ENCODE assay signal across 24 cellular contexts in the genomic region with DNA sequence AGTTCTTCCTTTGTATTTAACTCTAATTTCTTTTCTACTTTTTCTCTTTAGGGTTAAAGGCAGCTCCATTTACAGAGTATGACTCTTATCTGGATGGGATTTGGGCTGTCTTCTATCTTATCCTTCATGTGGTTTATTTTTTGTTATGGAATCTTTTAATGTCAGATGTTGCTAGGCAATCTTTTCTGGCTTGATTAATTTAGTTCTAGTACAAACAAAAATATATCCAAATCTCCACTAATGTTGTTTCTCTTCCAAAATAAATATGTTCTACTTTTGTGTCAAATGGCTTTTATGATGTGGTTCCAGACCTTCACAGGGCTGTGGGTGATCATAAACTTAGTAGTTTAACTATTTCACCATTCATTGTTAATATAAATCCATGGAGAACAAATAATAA.
DNase-seq lines count a peak whose midpoint lies in the region; ATAC-seq and TF ChIP-seq lines count a peak whose summit lies in the region.
"Had no signal": no experiment of that assay in that cellular context is flagged by ENCODE, and none has a peak within 500 bp of the region (broad histone marks: within the 10 kb centered on the region; RNA-seq: fewer than 3 reads in every experiment).

No MANE protein-coding gene starts in this region.

- TF ChIP-seq EP300 in tibial nerve (IDR thresholded peaks at IDR 0.05) = no peak

- H3K4me1 ChIP-seq in tibial nerve = peaks cover 0 to 76% (median 19%) of the 10 kb centered on the region in 4 donors
- H3K4me1 ChIP-seq in BE2C = no peaks in the 10 kb centered on the region

- H3K36me3 ChIP-seq in tibial nerve (no peaks in the 10 kb centered on the region), BE2C (no peaks in the 10 kb centered on the region)
- H3K36me3 ChIP-seq: heart left ventricle had no signal

- no peak for TF ChIP-seq POLR2A in tibial nerve (IDR thresholded peaks at IDR 0.05)

- no peaks in the 10 kb centered on the region for H3K9me3 ChIP-seq in tibial nerve
- no peaks in the 10 kb centered on the region for H3K9me3 ChIP-seq in BE2C
- H3K9me3 ChIP-seq: heart left ventricle, mucosa of descending colon had no signal

- TF ChIP-seq CTCF in fibroblast of villous mesenchyme (IDR thresholded peaks at IDR 0.05; ENCODE audit: insufficient read depth, low read depth, low read length) (no peak), mesothelial cell of epicardium (IDR thresholded peaks at IDR 0.05; ENCODE audit: unreplicated experiment) (no peak), tibial nerve (IDR thresholded peaks at IDR 0.05) (no peak), BE2C (IDR thresholded peaks at IDR 0.05; ENCODE audit: low read depth, low read length) (no peak)

- H3K27me3 ChIP-seq in tibial nerve = no peaks in the 10 kb centered on the region
- H3K27me3 ChIP-seq in BE2C = no peaks in the 10 kb centered on the region; the same call in 1 of the 2 replicates
- H3K27me3 ChIP-seq: heart left ventricle had no signal

- DNase-seq in amniotic epithelial cell (ENCODE audit: low read depth) = peak; percentile 80
- DNase-seq in fibroblast of villous mesenchyme (ENCODE audit: low read depth) = peak; percentile 73
- no peak for DNase-seq in mesothelial cell of epicardium (ENCODE audit: low spot score in 2 of 2, unreplicated experiment in 2 of 2)
- no peak for DNase-seq in tibial nerve (ENCODE audit: low spot score in 2 of 2)
- no peak for DNase-seq in BE2C
- DNase-seq: activated naive CD4-positive, alpha-beta T cell; activated T-cell treated with anti-CD3 and anti-CD28 coated beads, Interleukin-2, amount 50 U/mL, for 4 hours; amygdala; CD4-positive, alpha-beta T cell; foreskin fibroblast; HCEC 1CT; heart left ventricle; mucosa of descending colon; NCI-H1048; NCI-H1694 treated with DMSO at 0.1 percent for 48 hours; NCI-H526 treated with DMSO at 0.1 percent for 48 hours; stimulated activated CD4-positive, alpha-beta T cell treated with anti-CD3 and anti-CD28 coated beads, Interleukin-1b, Interleukin-23, amount 100 ng/mL, for 48 hours; substantia nigra had no signal

- no peaks in the 10 kb centered on the region for H3K27me3 Mint-ChIP-seq in mesothelial cell of epicardium (ENCODE audit: low read depth)
- H3K27me3 Mint-ChIP-seq: CD4-positive, alpha-beta T cell; progenitor cell of endocrine pancreas had no signal

- H3K4me3 Mint-ChIP-seq in mesothelial cell of epicardium = no peak overlapping the region
- H3K4me3 Mint-ChIP-seq: activated T-cell treated with anti-CD3 and anti-CD28 coated beads, Interleukin-2, amount 50 U/mL, for 4 hours; CD4-positive, alpha-beta T cell; central memory CD8-positive, alpha-beta T cell had no signal

- H3K27ac Mint-ChIP-seq in mesothelial cell of epicardium = peak overlapping the region; percentile 32
- H3K27ac Mint-ChIP-seq: CD4-positive, alpha-beta T cell; progenitor cell of endocrine pancreas had no signal

- ATAC-seq in HG02981 (IDR thresholded peaks at IDR 0.05; ENCODE audit: unreplicated experiment) (no peak), HG03175 (IDR thresholded peaks at IDR 0.05; ENCODE audit: unreplicated experiment) (no peak)
- ATAC-seq: activated T-cell treated with anti-CD3 and anti-CD28 coated beads, Interleukin-2, amount 50 U/mL, for 4 hours; HepG2; mucosa of descending colon; Panc1 had no signal

- no peak overlapping the region for H3K4me3 ChIP-seq in fibroblast of villous mesenchyme (ENCODE audit: low read depth, low read length)
- no peak overlapping the region for H3K4me3 ChIP-seq in tibial nerve
- H3K4me3 ChIP-seq in BE2C (ENCODE audit: low read depth, low read length) = no peak overlapping the region
- H3K4me3 ChIP-seq: heart left ventricle, mucosa of descending colon had no signal

- H3K36me3 Mint-ChIP-seq in mesothelial cell of epicardium = no peaks in the 10 kb centered on the region

- peaks cover 30% of the 10 kb centered on the region for H3K4me1 Mint-ChIP-seq in mesothelial cell of epicardium
- H3K4me1 Mint-ChIP-seq: central memory CD8-positive, alpha-beta T cell had no signal

- peak overlapping the region in 3 of 4 donors; percentile 61 to 81 (median 81) for H3K27ac ChIP-seq in tibial nerve

- H3K9me3 Mint-ChIP-seq in mesothelial cell of epicardium = no peaks in the 10 kb centered on the region
- H3K9me3 Mint-ChIP-seq: activated T-cell treated with anti-CD3 and anti-CD28 coated beads, Interleukin-2, amount 50 U/mL, for 4 hours; CD4-positive, alpha-beta T cell; central memory CD8-positive, alpha-beta T cell had no signal

Comparison
In these comparisons a context has a peak if more than half of its experiments do, and no peak if none do; other contexts are left out.
1. DNase-seq: peak in amniotic epithelial cell (single experiment) and fibroblast of villous mesenchyme (single experiment); none in mesothelial cell of epicardium (0 of 2), tibial nerve (0 of 2) and BE2C (single experiment).